ENCODE assay signal across 1 cellular context in genomic region chr14:68820999-68821683, GRCh38.
A peak's percentile ranks its signal among the peaks of the same experiment; 100 is the strongest.
TF ChIP-seq lines count a peak whose summit lies in the region.

No MANE protein-coding gene starts in this region.

TF ChIP-seq in GM12878, 131 proteins besides CTCF, POLR2A, EP300 and RAD21 (continued from another document and continues in another):
- TF ChIP-seq, protein P1, sequence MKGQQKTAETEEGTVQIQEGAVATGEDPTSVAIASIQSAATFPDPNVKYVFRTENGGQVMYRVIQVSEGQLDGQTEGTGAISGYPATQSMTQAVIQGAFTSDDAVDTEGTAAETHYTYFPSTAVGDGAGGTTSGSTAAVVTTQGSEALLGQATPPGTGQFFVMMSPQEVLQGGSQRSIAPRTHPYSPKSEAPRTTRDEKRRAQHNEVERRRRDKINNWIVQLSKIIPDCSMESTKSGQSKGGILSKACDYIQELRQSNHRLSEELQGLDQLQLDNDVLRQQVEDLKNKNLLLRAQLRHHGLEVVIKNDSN (IDR thresholded peaks at IDR 0.05; ENCODE audit: borderline replicate concordance, extremely low read length, insufficient read depth, low read depth, low read length), result no peak
- TF ChIP-seq, protein P2, sequence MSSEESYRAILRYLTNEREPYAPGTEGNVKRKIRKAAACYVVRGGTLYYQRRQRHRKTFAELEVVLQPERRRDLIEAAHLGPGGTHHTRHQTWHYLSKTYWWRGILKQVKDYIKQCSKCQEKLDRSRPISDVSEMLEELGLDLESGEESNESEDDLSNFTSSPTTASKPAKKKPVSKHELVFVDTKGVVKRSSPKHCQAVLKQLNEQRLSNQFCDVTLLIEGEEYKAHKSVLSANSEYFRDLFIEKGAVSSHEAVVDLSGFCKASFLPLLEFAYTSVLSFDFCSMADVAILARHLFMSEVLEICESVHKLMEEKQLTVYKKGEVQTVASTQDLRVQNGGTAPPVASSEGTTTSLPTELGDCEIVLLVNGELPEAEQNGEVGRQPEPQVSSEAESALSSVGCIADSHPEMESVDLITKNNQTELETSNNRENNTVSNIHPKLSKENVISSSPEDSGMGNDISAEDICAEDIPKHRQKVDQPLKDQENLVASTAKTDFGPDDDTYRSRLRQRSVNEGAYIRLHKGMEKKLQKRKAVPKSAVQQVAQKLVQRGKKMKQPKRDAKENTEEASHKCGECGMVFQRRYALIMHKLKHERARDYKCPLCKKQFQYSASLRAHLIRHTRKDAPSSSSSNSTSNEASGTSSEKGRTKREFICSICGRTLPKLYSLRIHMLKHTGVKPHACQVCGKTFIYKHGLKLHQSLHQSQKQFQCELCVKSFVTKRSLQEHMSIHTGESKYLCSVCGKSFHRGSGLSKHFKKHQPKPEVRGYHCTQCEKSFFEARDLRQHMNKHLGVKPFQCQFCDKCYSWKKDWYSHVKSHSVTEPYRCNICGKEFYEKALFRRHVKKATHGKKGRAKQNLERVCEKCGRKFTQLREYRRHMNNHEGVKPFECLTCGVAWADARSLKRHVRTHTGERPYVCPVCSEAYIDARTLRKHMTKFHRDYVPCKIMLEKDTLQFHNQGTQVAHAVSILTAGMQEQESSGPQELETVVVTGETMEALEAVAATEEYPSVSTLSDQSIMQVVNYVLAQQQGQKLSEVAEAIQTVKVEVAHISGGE (CRISPR knock-in tag; IDR thresholded peaks at IDR 0.05), result no peak
- TF ChIP-seq NR2C2 (IDR thresholded peaks at IDR 0.05; ENCODE audit: borderline replicate concordance, control insufficient read depth, insufficient read length, low read depth) (no peak), BMI1 (IDR thresholded peaks at IDR 0.05; ENCODE audit: borderline replicate concordance) (no peak), BCL11A (IDR thresholded peaks at IDR 0.05; ENCODE audit: low read depth, low read length) (peak; percentile 76), GABPA (IDR thresholded peaks at IDR 0.05; ENCODE audit: low read depth) (no peak), KDM1A (IDR thresholded peaks at IDR 0.05; ENCODE audit: borderline replicate concordance) (no peak), HCFC1 (IDR thresholded peaks at IDR 0.05; ENCODE audit: low read length) (no peak), RELB (IDR thresholded peaks at IDR 0.05; ENCODE audit: low read depth) (peak; percentile 96), YBX1 (IDR thresholded peaks at IDR 0.05) (no peak), IRF5 (IDR thresholded peaks at IDR 0.05; ENCODE audit: borderline replicate concordance) (no peak), IRF4 (IDR thresholded peaks at IDR 0.05; ENCODE audit: low read depth, low read length) (peak; percentile 69), MLLT1 (IDR thresholded peaks at IDR 0.05) (peak; percentile 79), SIX5 (IDR thresholded peaks at IDR 0.05; ENCODE audit: low read depth, low read length, severe bottlenecking) (no peak), SMARCA5 (IDR thresholded peaks at IDR 0.05) (no peak), ZNF592 (IDR thresholded peaks at IDR 0.05) (0 out of 2 replicates have a peak, but pooled peaks have one; percentile 9), ZNF24 (IDR thresholded peaks at IDR 0.05) (no peak), PAX5 (IDR thresholded peaks at IDR 0.05; ENCODE audit: borderline replicate concordance, low read depth, low read length) (peak; percentile 88), BACH1 (IDR thresholded peaks at IDR 0.05; ENCODE audit: borderline replicate concordance) (peak; percentile 66; the same call in 1 of the 2 replicates), NRF1 (conservative IDR thresholded peaks at IDR 0.05; ENCODE audit: low read depth, low read length) (no peak), EED (IDR thresholded peaks at IDR 0.05; ENCODE audit: low read depth) (peak; percentile 91), KAT2A (conservative IDR thresholded peaks at IDR 0.05; ENCODE audit: control insufficient read depth, low read depth, low read length) (no peak), NFXL1 (IDR thresholded peaks at IDR 0.05; ENCODE audit: borderline replicate concordance) (no peak), BRCA1 (IDR thresholded peaks at IDR 0.05; ENCODE audit: low read depth, low read length) (no peak), ZNF274 (IDR thresholded peaks at IDR 0.05; ENCODE audit: insufficient read depth, insufficient read length) (no peak), PBX3 (IDR thresholded peaks at IDR 0.05; ENCODE audit: insufficient replicate concordance, low read depth, low read length) (peak; percentile 35), ATF2 (IDR thresholded peaks at IDR 0.05; ENCODE audit: low read length) (no peak), ZNF622 (IDR thresholded peaks at IDR 0.05) (no peak), MTA2 (IDR thresholded peaks at IDR 0.05; ENCODE audit: low read depth) (peak; percentile 65; the same call in 1 of the 2 replicates), SRF (IDR thresholded peaks at IDR 0.05; ENCODE audit: low read depth in 2 of 2, low read length in 2 of 2) (0 out of 4 replicates have a peak, but pooled peaks of 1 of the 2 experiments have one; percentile 23), JUND (IDR thresholded peaks at IDR 0.05; ENCODE audit: low read depth, low read length) (peak; percentile 58; the same call in 1 of the 2 replicates), ZNF687 (IDR thresholded peaks at IDR 0.05) (peak; percentile 74; the same call in 1 of the 2 replicates)
- TF ChIP-seq, protein P3, sequence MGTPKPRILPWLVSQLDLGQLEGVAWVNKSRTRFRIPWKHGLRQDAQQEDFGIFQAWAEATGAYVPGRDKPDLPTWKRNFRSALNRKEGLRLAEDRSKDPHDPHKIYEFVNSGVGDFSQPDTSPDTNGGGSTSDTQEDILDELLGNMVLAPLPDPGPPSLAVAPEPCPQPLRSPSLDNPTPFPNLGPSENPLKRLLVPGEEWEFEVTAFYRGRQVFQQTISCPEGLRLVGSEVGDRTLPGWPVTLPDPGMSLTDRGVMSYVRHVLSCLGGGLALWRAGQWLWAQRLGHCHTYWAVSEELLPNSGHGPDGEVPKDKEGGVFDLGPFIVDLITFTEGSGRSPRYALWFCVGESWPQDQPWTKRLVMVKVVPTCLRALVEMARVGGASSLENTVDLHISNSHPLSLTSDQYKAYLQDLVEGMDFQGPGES (IDR thresholded peaks at IDR 0.05), result no peak
- TF ChIP-seq, protein P4, sequence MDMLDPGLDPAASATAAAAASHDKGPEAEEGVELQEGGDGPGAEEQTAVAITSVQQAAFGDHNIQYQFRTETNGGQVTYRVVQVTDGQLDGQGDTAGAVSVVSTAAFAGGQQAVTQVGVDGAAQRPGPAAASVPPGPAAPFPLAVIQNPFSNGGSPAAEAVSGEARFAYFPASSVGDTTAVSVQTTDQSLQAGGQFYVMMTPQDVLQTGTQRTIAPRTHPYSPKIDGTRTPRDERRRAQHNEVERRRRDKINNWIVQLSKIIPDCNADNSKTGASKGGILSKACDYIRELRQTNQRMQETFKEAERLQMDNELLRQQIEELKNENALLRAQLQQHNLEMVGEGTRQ (IDR thresholded peaks at IDR 0.05; ENCODE audit: borderline replicate concordance, low read depth, low read length), result no peak
